In genomic region chr16:2586241-2586640, GRCh38 we compare ENCODE assay signal across 1 cellular context.
TF ChIP-seq lines count a peak whose summit lies in the region.

No MANE protein-coding gene starts in this region.

TF ChIP-seq in GM12878, 131 proteins besides CTCF, POLR2A, EP300 and RAD21 (continued from another document):
- no peak for TF ChIP-seq GABPA (IDR thresholded peaks at IDR 0.05; ENCODE audit: low read depth)
- TF ChIP-seq BHLHE40 (IDR thresholded peaks at IDR 0.05; ENCODE audit: borderline replicate concordance in 1 of 2, low read depth in 2 of 2, low read length in 1 of 2): no peak
- TF ChIP-seq HCFC1 (IDR thresholded peaks at IDR 0.05; ENCODE audit: low read length): no peak
- no peak for TF ChIP-seq ZNF384 (IDR thresholded peaks at IDR 0.05; ENCODE audit: borderline replicate concordance, low read depth, low read length)
- TF ChIP-seq EGR1 (IDR thresholded peaks at IDR 0.05; ENCODE audit: borderline replicate concordance in 1 of 2, low read depth in 2 of 2, low read length in 2 of 2): no peak
- TF ChIP-seq STAT3 (IDR thresholded peaks at IDR 0.05; ENCODE audit: low read depth, low read length): no peak
- TF ChIP-seq SRF (IDR thresholded peaks at IDR 0.05; ENCODE audit: low read depth in 2 of 2, low read length in 2 of 2): no peak
- TF ChIP-seq RELA (IDR thresholded peaks at IDR 0.05; ENCODE audit: borderline replicate concordance, partially characterized antibody): no peak
- no peak for TF ChIP-seq TCF3 (IDR thresholded peaks at IDR 0.05; ENCODE audit: borderline replicate concordance, insufficient read depth, low read depth, low read length)
- TF ChIP-seq, protein P1, sequence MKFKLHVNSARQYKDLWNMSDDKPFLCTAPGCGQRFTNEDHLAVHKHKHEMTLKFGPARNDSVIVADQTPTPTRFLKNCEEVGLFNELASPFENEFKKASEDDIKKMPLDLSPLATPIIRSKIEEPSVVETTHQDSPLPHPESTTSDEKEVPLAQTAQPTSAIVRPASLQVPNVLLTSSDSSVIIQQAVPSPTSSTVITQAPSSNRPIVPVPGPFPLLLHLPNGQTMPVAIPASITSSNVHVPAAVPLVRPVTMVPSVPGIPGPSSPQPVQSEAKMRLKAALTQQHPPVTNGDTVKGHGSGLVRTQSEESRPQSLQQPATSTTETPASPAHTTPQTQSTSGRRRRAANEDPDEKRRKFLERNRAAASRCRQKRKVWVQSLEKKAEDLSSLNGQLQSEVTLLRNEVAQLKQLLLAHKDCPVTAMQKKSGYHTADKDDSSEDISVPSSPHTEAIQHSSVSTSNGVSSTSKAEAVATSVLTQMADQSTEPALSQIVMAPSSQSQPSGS (IDR thresholded peaks at IDR 0.05; ENCODE audit: low read length): no peak
- no peak for TF ChIP-seq ZBED1 (IDR thresholded peaks at IDR 0.05; ENCODE audit: borderline replicate concordance)
